Comparison of ENCODE assay signal across 1 cellular context in genomic region chr11:42770444-42771065, GRCh38.
TF ChIP-seq lines count a peak whose summit lies in the region.

No MANE protein-coding gene starts in this region.

TF ChIP-seq in GM23338, 12 proteins besides CTCF, POLR2A, EP300 and RAD21 (continued from another document):
- no peak for TF ChIP-seq ZNF462 (CRISPR knock-in tag; IDR thresholded peaks at IDR 0.05)
- TF ChIP-seq, protein P1, sequence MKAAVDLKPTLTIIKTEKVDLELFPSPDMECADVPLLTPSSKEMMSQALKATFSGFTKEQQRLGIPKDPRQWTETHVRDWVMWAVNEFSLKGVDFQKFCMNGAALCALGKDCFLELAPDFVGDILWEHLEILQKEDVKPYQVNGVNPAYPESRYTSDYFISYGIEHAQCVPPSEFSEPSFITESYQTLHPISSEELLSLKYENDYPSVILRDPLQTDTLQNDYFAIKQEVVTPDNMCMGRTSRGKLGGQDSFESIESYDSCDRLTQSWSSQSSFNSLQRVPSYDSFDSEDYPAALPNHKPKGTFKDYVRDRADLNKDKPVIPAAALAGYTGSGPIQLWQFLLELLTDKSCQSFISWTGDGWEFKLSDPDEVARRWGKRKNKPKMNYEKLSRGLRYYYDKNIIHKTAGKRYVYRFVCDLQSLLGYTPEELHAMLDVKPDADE (IDR thresholded peaks at IDR 0.05) = no peak
- TF ChIP-seq ZNF331 (CRISPR knock-in tag; IDR thresholded peaks at IDR 0.05; ENCODE audit: low read depth) = no peak
